10 cellular contexts compared by ENCODE assay signal in genomic region chr14:93375673-93376156, GRCh38. TPM values are rescaled to one million over a fixed set of nuclear protein-coding genes. Genes with fewer than 3 reads are reported as not detected.
DNase-seq lines count a peak whose midpoint lies in the region; ATAC-seq, FAIRE-seq and TF ChIP-seq lines count a peak whose summit lies in the region.
"Had no signal": no experiment of that assay in that cellular context is flagged by ENCODE, and none has a peak within 500 bp of the region (broad histone marks: within the 10 kb centered on the region; RNA-seq: fewer than 3 reads in every experiment).

No MANE protein-coding gene starts in this region.

- no peaks in the 10 kb centered on the region for H4K20me1 ChIP-seq in K562 (replicated peaks; ENCODE audit: control insufficient read depth, insufficient read depth, low read length)

- no peaks in the 10 kb centered on the region for H3K9me1 ChIP-seq in K562 (ENCODE audit: control insufficient read depth, insufficient read depth, low read length)

- DNase-seq in K562 (ENCODE audit: extremely low read depth in 1 of 4, low spot score in 3 of 4), result no peak
- no peak for DNase-seq in tibial artery
- no peak for DNase-seq in effector memory CD4-positive, alpha-beta T cell
- no peak for DNase-seq in cerebellar cortex (ENCODE audit: low spot score)
- DNase-seq in T-helper 2 cell, result no peak
- DNase-seq: stimulated activated naive CD4-positive, alpha-beta T cell treated with Interleukin-2 at 50 U/mL for 16 hours had no signal

- peak; percentile 97 for ATAC-seq in GM18867 (IDR thresholded peaks at IDR 0.05; ENCODE audit: unreplicated experiment)
- peak; percentile 90 for ATAC-seq in GM21717 (IDR thresholded peaks at IDR 0.05; ENCODE audit: unreplicated experiment)
- ATAC-seq in HG03439 (IDR thresholded peaks at IDR 0.05; ENCODE audit: unreplicated experiment), result peak; percentile 98
- ATAC-seq in K562, result no peak

- H3K4me2 ChIP-seq in K562 (ENCODE audit: insufficient read depth, low read length), result no peak overlapping the region

- H3K27me3 ChIP-seq in K562 (ENCODE audit: control insufficient read depth in 2 of 2, insufficient read depth in 2 of 2, low read length in 2 of 2) (no peaks in the 10 kb centered on the region; a peak in 2 of 5 replicates), tibial artery (no peaks in the 10 kb centered on the region)
- no peaks in the 10 kb centered on the region for H3K27me3 ChIP-seq in effector memory CD4-positive, alpha-beta T cell (replicated peaks; ENCODE audit: control insufficient read depth, insufficient read depth, low read length, poor library complexity, severe bottlenecking)

- no TSS peak for BruUV-seq in K562 (replicated peaks; lab: Mats Ljungman, UMichigan)

- WGBS in K562 (ENCODE audit: insufficient coverage, low coverage, missing lambda C conversion rate), result 7% methylated on average over 6 of the region's 6 CpGs

- H3K79me2 ChIP-seq in K562 (ENCODE audit: control insufficient read depth, insufficient read depth, low read length), result no peaks in the 10 kb centered on the region

- no peak for TF ChIP-seq POLR2A in K562 (conservative IDR thresholded peaks at IDR 0.05)

- H3K36me3 ChIP-seq in K562 (ENCODE audit: control insufficient read depth, insufficient read depth, low read length) (no peaks in the 10 kb centered on the region), tibial artery (no peaks in the 10 kb centered on the region)
- no peaks in the 10 kb centered on the region for H3K36me3 ChIP-seq in effector memory CD4-positive, alpha-beta T cell (ENCODE audit: control insufficient read depth, insufficient read depth, low read length)
- H3K36me3 ChIP-seq: SJSA1 had no signal

- CTCF ChIA-PET in K562 (lab: Yijun Ruan, JAX; ENCODE audit: low intra/inter-chr PET ratio), result no interaction called here

- POLR2A ChIA-PET in K562 (lab: Yijun Ruan, JAX), result no interaction called here

- no peak for TF ChIP-seq EP300 in K562 (IDR thresholded peaks at IDR 0.05; ENCODE audit: low read length)

- H3K9ac ChIP-seq in K562 (ENCODE audit: insufficient read depth in 1 of 2, low read depth in 2 of 2, low read length in 2 of 2), result no peak overlapping the region

- TF ChIP-seq RAD21 in K562 (CRISPR knock-in tag; conservative IDR thresholded peaks at IDR 0.05 in 1 of 2, IDR thresholded peaks at IDR 0.05 in 1 of 2), result no peak

- in situ Hi-C loops in K562 (cut with MboI), result no loop called here

- no peak for FAIRE-seq in K562 (lab: Jason Lieb, UNC)

- H3K4me1 ChIP-seq in K562 (replicated peaks in 1 of 2; ENCODE audit: control insufficient read depth in 2 of 2, insufficient read depth in 2 of 2, low read length in 2 of 2) (no peaks in the 10 kb centered on the region), tibial artery (no peaks in the 10 kb centered on the region)
- H3K4me1 ChIP-seq in effector memory CD4-positive, alpha-beta T cell (ENCODE audit: control insufficient read depth, insufficient read depth, low read length, poor library complexity, severe bottlenecking), result no peaks in the 10 kb centered on the region
- H3K4me1 ChIP-seq: SJSA1 had no signal

- H2AFZ ChIP-seq in K562 (ENCODE audit: low read depth, low read length), result no peak overlapping the region

- H3K9me3 ChIP-seq in K562 (replicated peaks; ENCODE audit: control insufficient read depth, insufficient read depth, low read depth, low read length) (no peaks in the 10 kb centered on the region), tibial artery (no peaks in the 10 kb centered on the region)
- H3K9me3 ChIP-seq in effector memory CD4-positive, alpha-beta T cell (ENCODE audit: control insufficient read depth, low read length), result no peaks in the 10 kb centered on the region
- H3K9me3 ChIP-seq: SJSA1 had no signal

- H3K27ac ChIP-seq in K562 (ENCODE audit: extremely low read depth, low read depth, low read length), result no peak overlapping the region
- H3K27ac ChIP-seq in tibial artery, result no peak overlapping the region
- no peak overlapping the region for H3K27ac ChIP-seq in effector memory CD4-positive, alpha-beta T cell (ENCODE audit: insufficient read depth, low read length, poor library complexity, severe bottlenecking)
- H3K27ac ChIP-seq: SJSA1 had no signal

- intact Hi-C loops in K562 (cut with micrococcal nuclease), result no loop called here
- intact Hi-C loops in tibial artery (cut with DNase I; ENCODE audit: low total_unique reads), result no loop called here

- H3K4me3 ChIP-seq in K562 (no peak overlapping the region), tibial artery (no peak overlapping the region)
- no peak overlapping the region for H3K4me3 ChIP-seq in effector memory CD4-positive, alpha-beta T cell (ENCODE audit: insufficient read depth, low read depth, low read length, poor library complexity, severe bottlenecking)
- H3K4me3 ChIP-seq: SJSA1 had no signal

- TF ChIP-seq CTCF in K562 (IDR thresholded peaks at IDR 0.05 in 2 of 3, conservative IDR thresholded peaks at IDR 0.05 in 1 of 3; ENCODE audit: insufficient read depth in 2 of 3, low read depth in 1 of 3, low read length in 3 of 3) (no peak), tibial artery (IDR thresholded peaks at IDR 0.05) (no peak)

TF ChIP-seq in K562, 482 proteins besides CTCF, POLR2A, EP300 and RAD21:
- TF ChIP-seq SPI1 (IDR thresholded peaks at IDR 0.05; ENCODE audit: borderline replicate concordance, low read depth, low read length) (0 out of 2 replicates have a peak, but pooled peaks have one; percentile 25), ATF3 (IDR thresholded peaks at IDR 0.05) (no peak), ATF3 (CRISPR knock-in tag; conservative IDR thresholded peaks at IDR 0.05) (no peak)

RNA-seq across cellular contexts. Expression of gene COX8C, which starts 28.7 kb away (rescaled TPM):
- not detected in 2 replicates for total RNA-seq in K562 (2011; cell fraction: chromatin; rRNA removed; ENCODE audit: low replicate concordance)
- total RNA-seq in K562 (2011; cell fraction: nucleolus; rRNA removed), result not detected in 2 replicates
- total RNA-seq in K562 (2011; cell fraction: nucleoplasm; rRNA removed), result not detected in 2 replicates
- total RNA-seq in K562 (2014; rRNA removed), result not detected in 2 replicates
- total RNA-seq in K562 (2014; rRNA removed; fragmentation: Illumina TruSeq; extraction: Trizol), result not detected in 2 replicates
- not detected in 2 replicates for total RNA-seq in K562 (2015; rRNA removed; fragmentation: Illumina TruSeq; extraction: Trizol)
- total RNA-seq in K562 (2021), result not detected in 2 replicates
- not detected in 2 replicates for polyA plus RNA-seq in K562 (2011; rRNA removed)
- polyA plus RNA-seq in K562 (2011; cell fraction: cytosol; rRNA removed), result not detected in 2 replicates
- not detected in 2 replicates for polyA plus RNA-seq in K562 (2011; cell fraction: nucleus; rRNA removed)
- polyA plus RNA-seq in K562 (2012), result not detected in 2 replicates
- polyA plus RNA-seq in K562 (2014; fragmentation: Illumina TruSeq; extraction: Trizol), result not detected in 2 replicates
- polyA plus RNA-seq in K562 (2014; fragmentation: Nextera tagmentation; extraction: Ambion mirVana), result not detected
- not detected in 2 replicates for polyA plus RNA-seq in K562 (2014; rRNA removed)
- not detected in 2 replicates for polyA minus RNA-seq in K562 (2011; rRNA and poly(A)+ RNA removed)
- polyA minus RNA-seq in K562 (2011; cell fraction: cytosol; rRNA and poly(A)+ RNA removed), result not detected in 2 replicates
- polyA minus RNA-seq in K562 (2011; cell fraction: nucleus; rRNA and poly(A)+ RNA removed), result not detected in 2 replicates
- total RNA-seq: SJSA1 had no signal

RNA-seq across cellular contexts. Expression of gene BTBD7, which starts 42.9 kb away (rescaled TPM):
- 9.3 and 32.8 TPM in 2 replicates for total RNA-seq in K562 (2011; cell fraction: chromatin; rRNA removed; ENCODE audit: low replicate concordance)
- total RNA-seq in K562 (2011; cell fraction: nucleolus; rRNA removed), result 6.2 and 9.1 TPM in 2 replicates
- total RNA-seq in K562 (2011; cell fraction: nucleoplasm; rRNA removed), result 11.4 and 16.4 TPM in 2 replicates
- total RNA-seq in K562 (2014; rRNA removed) (5.3 and 5.8 TPM in 2 replicates), K562 (2014; rRNA removed; fragmentation: Illumina TruSeq; extraction: Trizol) (8.5 and 9.6 TPM in 2 replicates), K562 (2015; rRNA removed; fragmentation: Illumina TruSeq; extraction: Trizol) (8.7 and 9.8 TPM in 2 replicates), K562 (2021) (12.3 and 12.9 TPM in 2 replicates)
- polyA plus RNA-seq in K562 (2011; rRNA removed) (7.1 and 7.6 TPM in 2 replicates), K562 (2014; fragmentation: Illumina TruSeq; extraction: Trizol) (5.8 and 6.2 TPM in 2 replicates), K562 (2014; fragmentation: Nextera tagmentation; extraction: Ambion mirVana) (1 to 10 TPM; 2.5 to 4.5 TPM), K562 (2014; rRNA removed) (4.5 and 5.2 TPM in 2 replicates)
- 5.3 and 6.2 TPM in 2 replicates for polyA plus RNA-seq in K562 (2011; cell fraction: cytosol; rRNA removed)
- 5.9 and 7.2 TPM in 2 replicates for polyA plus RNA-seq in K562 (2011; cell fraction: nucleus; rRNA removed)
- polyA plus RNA-seq in K562 (2012), result 5.0 TPM in 2 replicates
- polyA minus RNA-seq in K562 (2011; rRNA and poly(A)+ RNA removed), result 15.0 and 16.7 TPM in 2 replicates
- 7.6 and 9.7 TPM in 2 replicates for polyA minus RNA-seq in K562 (2011; cell fraction: cytosol; rRNA and poly(A)+ RNA removed)
- polyA minus RNA-seq in K562 (2011; cell fraction: nucleus; rRNA and poly(A)+ RNA removed), result 3.8 and 5.8 TPM in 2 replicates

RNA-seq across cellular contexts. Expression of gene UNC79, which starts 55.0 kb away (rescaled TPM):
- total RNA-seq in K562 (2011; cell fraction: chromatin; rRNA removed; ENCODE audit: low replicate concordance), result 0.02 and 0.07 TPM in 2 replicates
- total RNA-seq in K562 (2011; cell fraction: nucleolus; rRNA removed), result under 0.01 TPM in 1 of 2 replicates, not detected in the other
- 0.07 TPM in 1 of 2 replicates, not detected in the other for total RNA-seq in K562 (2011; cell fraction: nucleoplasm; rRNA removed)
- total RNA-seq in K562 (2014; rRNA removed), result under 0.01 TPM in 1 of 2 replicates, not detected in the other
- total RNA-seq in K562 (2014; rRNA removed; fragmentation: Illumina TruSeq; extraction: Trizol), result 0.03 TPM in 1 of 2 replicates, not detected in the other
- total RNA-seq in K562 (2015; rRNA removed; fragmentation: Illumina TruSeq; extraction: Trizol), result not detected in 2 replicates
- 0.04 TPM in 2 replicates for total RNA-seq in K562 (2021)
- 0.01 and 0.03 TPM in 2 replicates for polyA plus RNA-seq in K562 (2011; rRNA removed)
- not detected in 2 replicates for polyA plus RNA-seq in K562 (2011; cell fraction: cytosol; rRNA removed)
- polyA plus RNA-seq in K562 (2011; cell fraction: nucleus; rRNA removed), result 0.03 and 0.04 TPM in 2 replicates
- polyA plus RNA-seq in K562 (2012), result 0.01 and 0.03 TPM in 2 replicates
- not detected in 2 replicates for polyA plus RNA-seq in K562 (2014; fragmentation: Illumina TruSeq; extraction: Trizol)
- polyA plus RNA-seq in K562 (2014; fragmentation: Nextera tagmentation; extraction: Ambion mirVana), result not detected
- not detected in 2 replicates for polyA plus RNA-seq in K562 (2014; rRNA removed)
- polyA minus RNA-seq in K562 (2011; rRNA and poly(A)+ RNA removed), result 0.03 TPM in 1 of 2 replicates, not detected in the other
- not detected in 2 replicates for polyA minus RNA-seq in K562 (2011; cell fraction: cytosol; rRNA and poly(A)+ RNA removed)
- polyA minus RNA-seq in K562 (2011; cell fraction: nucleus; rRNA and poly(A)+ RNA removed), result under 0.01 and 0.11 TPM in 2 replicates
